ENCODE assay signal across 8 cellular contexts in genomic region chr12:94100990-94101901, GRCh38. TPM values are rescaled to one million over a fixed set of nuclear protein-coding genes. Genes with fewer than 3 reads are reported as not detected.
DNase-seq lines count a peak whose midpoint lies in the region; ATAC-seq and TF ChIP-seq lines count a peak whose summit lies in the region.

No MANE protein-coding gene starts in this region.

- peaks cover 23% of the 10 kb centered on the region for H3K4me1 Mint-ChIP-seq in dendritic cell treated with granulocyte-macrophage colony-stimulating factor and Interleukin-4, amounts not matched to agents 40 ng/mL and 50 ng/mL, for 4 days (ENCODE audit: low read depth)

- intact Hi-C loops in dendritic cell treated with granulocyte-macrophage colony-stimulating factor and Interleukin-4, amounts not matched to agents 40 ng/mL and 50 ng/mL, for 4 days (cut with micrococcal nuclease) = loop anchor here (5.0 to 10.0 kb wide), 2 partner anchors 426 to 1114 kb away; partner anchors contain the start of gene CRADD
- intact Hi-C loops in lower leg skin (cut with DNase I; ENCODE audit: low total_unique reads) = loop anchor here (5.0 kb wide), 2 partner anchors 529 to 599 kb away; partner anchors contain the start of gene SOCS2

- H3K9me3 Mint-ChIP-seq in dendritic cell treated with granulocyte-macrophage colony-stimulating factor and Interleukin-4, amounts not matched to agents 40 ng/mL and 50 ng/mL, for 4 days = no peaks in the 10 kb centered on the region

- no peak overlapping the region for H3K27ac Mint-ChIP-seq in dendritic cell treated with granulocyte-macrophage colony-stimulating factor and Interleukin-4, amounts not matched to agents 40 ng/mL and 50 ng/mL, for 4 days

- H3K4me3 Mint-ChIP-seq in dendritic cell treated with granulocyte-macrophage colony-stimulating factor and Interleukin-4, amounts not matched to agents 40 ng/mL and 50 ng/mL, for 4 days = peak overlapping the region; percentile 68

- no peak for TF ChIP-seq POLR2A in lower leg skin (IDR thresholded peaks at IDR 0.05)

- no peak for TF ChIP-seq CTCF in lower leg skin (IDR thresholded peaks at IDR 0.05)

- H3K4me3 ChIP-seq in lower leg skin (ENCODE audit: low read depth, poor library complexity, severe bottlenecking) = peak overlapping the region; percentile 39

- H3K27me3 Mint-ChIP-seq in dendritic cell treated with granulocyte-macrophage colony-stimulating factor and Interleukin-4, amounts not matched to agents 40 ng/mL and 50 ng/mL, for 4 days = peaks cover 49% of the 10 kb centered on the region

- ATAC-seq in GM18868 (IDR thresholded peaks at IDR 0.05; ENCODE audit: unreplicated experiment) (peak; percentile 70), HG03439 (IDR thresholded peaks at IDR 0.05; ENCODE audit: unreplicated experiment) (peak; percentile 62)

- 17 to 18% methylated on average over 42 of the region's 42 CpGs for WGBS in lower leg skin, 2 donors

- peak; percentile 57 for DNase-seq in 8988T
- peak; percentile 25 for DNase-seq in NCI-H510A (lab: John Stamatoyannopoulos, UW)
- peak; percentile 76 for DNase-seq in activated CD4-positive, alpha-beta T cell treated with anti-CD3 and anti-CD28 coated beads, Interleukin-2, amount 50 U/mL, for 1 hour
- peak; percentile 63 to 95 for DNase-seq in lower leg skin (ENCODE audit: low spot score in 2 of 2)
- peak; percentile 83 for DNase-seq in stimulated activated CD4-positive, alpha-beta T cell treated with anti-CD3 and anti-CD28 coated beads, Interleukin-4, amount 100 ng/mL, for 1 hour

- H3K36me3 Mint-ChIP-seq in dendritic cell treated with granulocyte-macrophage colony-stimulating factor and Interleukin-4, amounts not matched to agents 40 ng/mL and 50 ng/mL, for 4 days (ENCODE audit: low read depth) = no peaks in the 10 kb centered on the region

RNA-seq across cellular contexts. Expression of gene PLXNC1, which starts 47.1 kb away (rescaled TPM):
- total RNA-seq in lower leg skin = 10 to 100 TPM in 1 of 4 donors, 1 to 10 TPM in 3; 7.6 to 10.8 (median 8.2) TPM

Comparison
In these comparisons a context has a peak if more than half of its experiments do, and no peak if none do; other contexts are left out.
1. Peak in every context shown above with its lines: DNase-seq, ATAC-seq and H3K4me3 ChIP-seq.
2. DNase-seq: peak in every context shown above with its lines; median percentile 83 in stimulated activated CD4-positive, alpha-beta T cell treated with anti-CD3 and anti-CD28 coated beads, Interleukin-4, amount 100 ng/mL, for 1 hour; 79 in lower leg skin; 76 in activated CD4-positive, alpha-beta T cell treated with anti-CD3 and anti-CD28 coated beads, Interleukin-2, amount 50 U/mL, for 1 hour; 57 in 8988T; 25 in NCI-H510A.